8 cellular contexts compared by ENCODE assay signal in the genomic region with DNA sequence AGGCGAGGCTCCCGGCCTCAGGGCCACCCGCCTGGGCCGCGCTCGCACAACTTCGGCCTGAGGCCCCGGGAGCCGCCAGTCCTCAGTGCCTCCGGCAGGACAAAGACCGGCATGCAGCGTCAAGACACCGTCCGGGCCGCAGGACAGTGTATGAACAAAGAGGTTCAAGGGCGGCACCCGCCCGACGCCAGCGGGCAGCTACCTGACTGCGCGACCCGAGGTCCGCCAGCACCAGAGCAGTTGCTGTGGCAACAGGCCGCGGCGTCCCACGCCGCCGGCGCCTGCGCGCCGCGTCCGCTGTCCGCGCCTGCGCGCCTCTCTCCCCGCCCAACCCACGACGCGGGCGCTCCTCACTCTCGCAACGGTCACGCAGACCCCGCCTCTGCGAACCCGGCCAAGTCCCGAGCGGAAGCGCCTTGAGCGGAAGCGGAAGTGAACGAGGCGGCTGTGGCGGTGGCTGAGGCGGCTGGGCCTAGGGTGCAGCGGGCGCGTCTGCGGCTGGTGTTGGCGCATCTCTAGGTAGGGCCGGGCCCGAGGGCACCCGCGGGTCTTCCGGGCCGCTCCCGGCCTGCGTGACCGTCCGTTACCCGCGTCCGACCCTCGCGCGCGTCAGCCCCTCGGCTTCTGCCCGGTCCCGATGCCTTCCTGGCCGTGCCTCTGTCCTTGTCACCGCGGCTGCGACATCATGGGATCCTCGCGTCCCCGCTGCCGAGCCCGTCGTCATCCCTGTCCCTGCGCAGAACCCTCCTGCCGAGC. TPM values are rescaled to one million over a fixed set of nuclear protein-coding genes. Genes with fewer than 3 reads are reported as not detected.
DNase-seq lines count a peak whose midpoint lies in the region; TF ChIP-seq lines count a peak whose summit lies in the region.

A gene with protein sequence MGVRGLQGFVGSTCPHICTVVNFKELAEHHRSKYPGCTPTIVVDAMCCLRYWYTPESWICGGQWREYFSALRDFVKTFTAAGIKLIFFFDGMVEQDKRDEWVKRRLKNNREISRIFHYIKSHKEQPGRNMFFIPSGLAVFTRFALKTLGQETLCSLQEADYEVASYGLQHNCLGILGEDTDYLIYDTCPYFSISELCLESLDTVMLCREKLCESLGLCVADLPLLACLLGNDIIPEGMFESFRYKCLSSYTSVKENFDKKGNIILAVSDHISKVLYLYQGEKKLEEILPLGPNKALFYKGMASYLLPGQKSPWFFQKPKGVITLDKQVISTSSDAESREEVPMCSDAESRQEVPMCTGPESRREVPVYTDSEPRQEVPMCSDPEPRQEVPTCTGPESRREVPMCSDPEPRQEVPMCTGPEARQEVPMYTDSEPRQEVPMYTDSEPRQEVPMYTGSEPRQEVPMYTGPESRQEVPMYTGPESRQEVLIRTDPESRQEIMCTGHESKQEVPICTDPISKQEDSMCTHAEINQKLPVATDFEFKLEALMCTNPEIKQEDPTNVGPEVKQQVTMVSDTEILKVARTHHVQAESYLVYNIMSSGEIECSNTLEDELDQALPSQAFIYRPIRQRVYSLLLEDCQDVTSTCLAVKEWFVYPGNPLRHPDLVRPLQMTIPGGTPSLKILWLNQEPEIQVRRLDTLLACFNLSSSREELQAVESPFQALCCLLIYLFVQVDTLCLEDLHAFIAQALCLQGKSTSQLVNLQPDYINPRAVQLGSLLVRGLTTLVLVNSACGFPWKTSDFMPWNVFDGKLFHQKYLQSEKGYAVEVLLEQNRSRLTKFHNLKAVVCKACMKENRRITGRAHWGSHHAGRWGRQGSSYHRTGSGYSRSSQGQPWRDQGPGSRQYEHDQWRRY (plus strand): TSS at position 435 of the 756 bp plus-strand sequence. CDS start 10,633 bp downstream, outside the sequence.

- in situ Hi-C loops in HAP-1 (cut with MboI; ENCODE audit: low sequenced_read_pairs) = no loop called here

- peaks cover 31% of the 10 kb centered on the region for H3K4me1 Mint-ChIP-seq in nephron progenitor cell
- peaks cover 45% of the 10 kb centered on the region for H3K4me1 Mint-ChIP-seq in stimulated activated naive CD8-positive, alpha-beta T cell treated with anti-CD3 and anti-CD28 coated beads, Interleukin-15, Interleukin-2, amounts not matched to agents 100 ng/mL and 50 ng/mL, for 24 hours (ENCODE audit: low read depth)

- H3K4me3 ChIP-seq in HAP-1 (peak within 1 kb of the TSS; percentile 74), MG63 (peak within 1 kb of the TSS; percentile 98), fibroblast of pulmonary artery (replicated peaks; ENCODE audit: low read depth, low read length) (peak within 1 kb of the TSS; percentile 93)

- H3K9ac ChIP-seq in ES-I3 (ENCODE audit: low read depth, low read length) = peak within 1 kb of the TSS; percentile 87

- peak within 1 kb of the TSS; percentile 93 for H3K27ac Mint-ChIP-seq in nephron progenitor cell
- H3K27ac Mint-ChIP-seq in stimulated activated naive CD8-positive, alpha-beta T cell treated with anti-CD3 and anti-CD28 coated beads, Interleukin-15, Interleukin-2, amounts not matched to agents 100 ng/mL and 50 ng/mL, for 24 hours = peak within 1 kb of the TSS; percentile 97

- H3K4me1 ChIP-seq in ES-I3 (ENCODE audit: insufficient read depth, low read length) = peaks cover 8% of the 10 kb centered on the region; the same call in 1 of the 2 replicates
- H3K4me1 ChIP-seq in HAP-1 = peaks cover 27% of the 10 kb centered on the region

- peaks cover 36% of the 10 kb centered on the region for H3K9me3 Mint-ChIP-seq in nephron progenitor cell
- peaks cover 5% of the 10 kb centered on the region for H3K9me3 Mint-ChIP-seq in stimulated activated naive CD8-positive, alpha-beta T cell treated with anti-CD3 and anti-CD28 coated beads, Interleukin-15, Interleukin-2, amounts not matched to agents 100 ng/mL and 50 ng/mL, for 24 hours

- TF ChIP-seq CTCF in fibroblast of pulmonary artery (IDR thresholded peaks at IDR 0.05; ENCODE audit: low read length, missing control alignments) (no peak), nephron progenitor cell (IDR thresholded peaks at IDR 0.05) (no peak)

- peak; percentile 83 to 95 for DNase-seq in HAP-1 (ENCODE audit: low spot score in 2 of 2)
- peak; percentile 96 for DNase-seq in MG63
- DNase-seq in SHP77 (lab: John Stamatoyannopoulos, UW) = peak; percentile 94 to 95
- DNase-seq in activated effector memory CD4-positive, alpha-beta T cell treated with Interleukin-2 at 50 U/mL for 16 hours = peak; percentile 96
- DNase-seq in fibroblast of pulmonary artery (ENCODE audit: low read depth) = peak; percentile 96
- DNase-seq in nephron progenitor cell = peak; percentile 90

- H3K36me3 Mint-ChIP-seq in nephron progenitor cell (ENCODE audit: low read depth) = peaks cover 48% of the 10 kb centered on the region
- peaks cover 23% of the 10 kb centered on the region for H3K36me3 Mint-ChIP-seq in stimulated activated naive CD8-positive, alpha-beta T cell treated with anti-CD3 and anti-CD28 coated beads, Interleukin-15, Interleukin-2, amounts not matched to agents 100 ng/mL and 50 ng/mL, for 24 hours (ENCODE audit: low read depth)

- no peaks in the 10 kb centered on the region for H3K27me3 ChIP-seq in HAP-1 (ENCODE audit: low read depth)
- H3K27me3 ChIP-seq in MG63 = no peaks in the 10 kb centered on the region

- peak within 1 kb of the TSS; percentile 95 for H3K4me3 Mint-ChIP-seq in nephron progenitor cell
- peak within 1 kb of the TSS; percentile 99 for H3K4me3 Mint-ChIP-seq in stimulated activated naive CD8-positive, alpha-beta T cell treated with anti-CD3 and anti-CD28 coated beads, Interleukin-15, Interleukin-2, amounts not matched to agents 100 ng/mL and 50 ng/mL, for 24 hours

- H3K27me3 Mint-ChIP-seq in nephron progenitor cell (ENCODE audit: low read depth, poor library complexity) = no peaks in the 10 kb centered on the region
- peaks cover 11% of the 10 kb centered on the region for H3K27me3 Mint-ChIP-seq in stimulated activated naive CD8-positive, alpha-beta T cell treated with anti-CD3 and anti-CD28 coated beads, Interleukin-15, Interleukin-2, amounts not matched to agents 100 ng/mL and 50 ng/mL, for 24 hours

- H3K36me3 ChIP-seq in ES-I3 (ENCODE audit: insufficient read depth, low read length) = no peaks in the 10 kb centered on the region; the same call in 1 of the 2 replicates
- H3K36me3 ChIP-seq in HAP-1 (replicated peaks) = 0 out of 2 replicates have a peak, but pooled peaks cover 5% of the 10 kb centered on the region
- H3K36me3 ChIP-seq in MG63 = peaks cover 8% of the 10 kb centered on the region

- peaks cover 5% of the 10 kb centered on the region; the same call in 1 of the 2 replicates for H3K9me3 ChIP-seq in ES-I3 (ENCODE audit: control insufficient read depth, insufficient read depth, low read length)
- peaks cover 2% of the 10 kb centered on the region; the same call in 1 of the 2 replicates for H3K9me3 ChIP-seq in HAP-1
- no peaks in the 10 kb centered on the region for H3K9me3 ChIP-seq in MG63

RNA-seq across cellular contexts. Expression of the gene that starts here (rescaled TPM):
- total RNA-seq in MG63 (2014; rRNA removed; shearing (Covaris generic); ENCODE audit: low replicate concordance) = 11.5 and 14.3 TPM in 2 replicates

Comparison
In these comparisons a context has a peak if more than half of its experiments do, and no peak if none do; other contexts are left out.
1. Peak in every context shown above with its lines: DNase-seq and H3K4me3 ChIP-seq.